Comparison of ENCODE assay signal across 11 cellular contexts in the genomic region with DNA sequence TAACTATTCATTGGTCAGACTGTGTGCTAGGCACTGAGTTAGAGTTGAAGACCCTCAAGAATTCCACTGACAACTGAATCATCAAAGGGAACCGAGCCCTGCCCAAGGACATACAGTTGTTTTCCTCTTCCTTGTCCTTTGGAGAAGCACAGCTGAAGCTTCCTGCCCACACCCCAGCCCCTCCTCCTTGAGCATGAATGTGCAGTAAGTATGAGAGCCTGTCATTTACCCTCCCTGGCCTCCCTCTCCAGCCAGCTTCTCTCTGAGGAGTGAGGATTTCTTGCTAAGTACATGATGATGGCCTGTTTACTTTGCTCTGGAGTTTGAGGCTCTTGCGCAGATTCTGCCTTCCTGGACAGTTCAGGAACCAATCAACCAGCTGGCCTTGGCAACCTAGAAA.
DNase-seq lines count a peak whose midpoint lies in the region; TF ChIP-seq lines count a peak whose summit lies in the region.
"Had no signal": no experiment of that assay in that cellular context is flagged by ENCODE, and none has a peak within 500 bp of the region (broad histone marks: within the 10 kb centered on the region; RNA-seq: fewer than 3 reads in every experiment).

No MANE protein-coding gene starts in this region.

- no peaks in the 10 kb centered on the region for H4K20me1 ChIP-seq in fibroblast of lung (ENCODE audit: control insufficient read depth, extremely low read depth, insufficient read depth, low read length)
- no peaks in the 10 kb centered on the region for H4K20me1 ChIP-seq in osteoblast (ENCODE audit: insufficient read depth, low read length)

- H3K27me3 ChIP-seq in fibroblast of lung (ENCODE audit: control insufficient read depth, insufficient read depth, low read length), result no peaks in the 10 kb centered on the region
- H3K27me3 ChIP-seq in osteoblast (ENCODE audit: insufficient read depth, low read length), result no peaks in the 10 kb centered on the region
- H3K27me3 ChIP-seq in stomach, result no peaks in the 10 kb centered on the region

- H2AFZ ChIP-seq in fibroblast of lung (ENCODE audit: low read length) (no peak overlapping the region), osteoblast (ENCODE audit: low read length) (no peak overlapping the region)

- 61 to 71% (median 68%) methylated on average over 2 of the region's 2 CpGs for WGBS in stomach, 5 donors

- peak; percentile 58 for DNase-seq in ELR (ENCODE audit: low read depth)
- DNase-seq in NCI-H510A (lab: John Stamatoyannopoulos, UW), result peak; percentile 49
- peak; percentile 57 to 64 for DNase-seq in fibroblast of lung (ENCODE audit: low read depth in 2 of 2)
- peak; percentile 86 for DNase-seq in osteoblast (ENCODE audit: insufficient read length, low spot score, missing footprints)
- DNase-seq in erythroblast (lab: John Stamatoyannopoulos, UW), result no peak
- DNase-seq in NCI-H748 (lab: John Stamatoyannopoulos, UW; ENCODE audit: unreplicated experiment), result no peak
- no peak for DNase-seq in stomach
- DNase-seq in NCI-H1930 (lab: John Stamatoyannopoulos, UW), result no peak
- DNase-seq: amygdala, NCI-H524, T-helper 17 cell had no signal

- H3K27ac ChIP-seq in fibroblast of lung (ENCODE audit: insufficient read depth, low read length), result no peak overlapping the region
- H3K27ac ChIP-seq in osteoblast (ENCODE audit: low read depth, low read length), result peak overlapping the region; percentile 44
- peak overlapping the region in 2 of 5 donors; percentile 70 to 82 for H3K27ac ChIP-seq in stomach

- H3K36me3 ChIP-seq in fibroblast of lung (ENCODE audit: control insufficient read depth, insufficient read depth, low read length), result no peaks in the 10 kb centered on the region
- no peaks in the 10 kb centered on the region for H3K36me3 ChIP-seq in osteoblast (ENCODE audit: insufficient read depth, low read length)
- H3K36me3 ChIP-seq in stomach, result no peaks in the 10 kb centered on the region

- intact Hi-C loops in stomach (cut with DNase I; ENCODE audit: low total_unique reads), result no loop called here

- H3K4me1 ChIP-seq in fibroblast of lung (ENCODE audit: control insufficient read depth, extremely low read depth, insufficient read depth, low read length), result peaks cover 48% of the 10 kb centered on the region
- peaks cover 59% of the 10 kb centered on the region for H3K4me1 ChIP-seq in osteoblast (ENCODE audit: insufficient read depth, low read length)
- H3K4me1 ChIP-seq in stomach, result peaks cover 0 to 65% (median 45%) of the 10 kb centered on the region in 4 donors

- no peaks in the 10 kb centered on the region for H3K9me3 ChIP-seq in fibroblast of lung (ENCODE audit: control insufficient read depth, insufficient read depth, low read depth, low read length)
- no peaks in the 10 kb centered on the region for H3K9me3 ChIP-seq in osteoblast (ENCODE audit: low read depth, low read length)
- no peaks in the 10 kb centered on the region for H3K9me3 ChIP-seq in stomach

- no peaks in the 10 kb centered on the region for H3K79me2 ChIP-seq in fibroblast of lung (ENCODE audit: control insufficient read depth, insufficient read depth, low read length)
- H3K79me2 ChIP-seq in osteoblast (ENCODE audit: insufficient read depth, low read length), result peaks cover 19% of the 10 kb centered on the region

- TF ChIP-seq CTCF in fibroblast of lung (conservative IDR thresholded peaks at IDR 0.05 in 1 of 2, IDR thresholded peaks at IDR 0.05 in 1 of 2; ENCODE audit: low read depth in 1 of 2, low read length in 2 of 2) (no peak), osteoblast (IDR thresholded peaks at IDR 0.05; ENCODE audit: extremely low read depth, low read depth, low read length) (no peak), stomach (IDR thresholded peaks at IDR 0.05) (no peak)

- TF ChIP-seq EP300 in stomach (IDR thresholded peaks at IDR 0.05), result no peak

- TF ChIP-seq POLR2A in erythroblast (IDR thresholded peaks at IDR 0.05; ENCODE audit: low read length) (no peak), stomach (IDR thresholded peaks at IDR 0.05) (no peak)

- H3K4me2 ChIP-seq in fibroblast of lung (ENCODE audit: extremely low read depth, insufficient read depth, low read length), result no peak overlapping the region
- no peak overlapping the region for H3K4me2 ChIP-seq in osteoblast (ENCODE audit: insufficient read depth, low read length)

- no peak overlapping the region for H3K4me3 ChIP-seq in fibroblast of lung (replicated peaks in 1 of 4; ENCODE audit: control extremely low read depth in 1 of 4, insufficient read depth in 1 of 4, low read depth in 3 of 4, low read length in 4 of 4)
- no peak overlapping the region for H3K4me3 ChIP-seq in osteoblast (ENCODE audit: insufficient read depth, low read length)
- no peak overlapping the region for H3K4me3 ChIP-seq in stomach

- H3K9ac ChIP-seq in fibroblast of lung (ENCODE audit: insufficient read depth, low read length), result no peak overlapping the region

Comparison
In these comparisons a context has a peak if more than half of its experiments do, and no peak if none do; other contexts are left out.
1. DNase-seq: peak in ELR (single experiment), NCI-H510A (single experiment), fibroblast of lung (2 of 2) and osteoblast (single experiment); none in erythroblast (0 of 2), NCI-H748 (single experiment), stomach (single experiment) and NCI-H1930 (0 of 2).